ENCODE assay signal across 21 cellular contexts in the genomic region with DNA sequence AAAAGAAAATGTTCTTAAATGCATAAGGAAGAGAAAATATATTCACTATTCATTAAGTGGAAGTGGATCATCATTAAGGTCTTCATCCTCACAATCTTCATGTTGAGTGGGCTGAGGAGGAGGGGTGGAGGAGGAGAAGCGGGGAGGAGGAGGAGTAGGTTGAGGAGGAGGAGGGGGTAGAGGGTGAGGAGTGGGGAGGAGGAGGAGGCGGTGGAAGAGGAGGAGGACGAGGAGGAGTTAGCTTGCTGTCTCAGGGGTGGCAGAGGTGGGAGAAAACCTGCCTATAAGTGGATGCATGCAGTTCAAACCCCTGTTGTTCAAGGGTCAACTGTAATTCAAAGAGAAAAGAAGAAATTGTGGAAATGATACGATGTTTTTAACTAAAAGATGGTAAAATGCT.
"Had no signal": no experiment of that assay in that cellular context is flagged by ENCODE, and none has a peak within 500 bp of the region (broad histone marks: within the 10 kb centered on the region; RNA-seq: fewer than 3 reads in every experiment).

No MANE protein-coding gene starts in this region.

- H3K9me3 ChIP-seq: gastrocnemius medialis, right lobe of liver had no signal

- H3K27me3 ChIP-seq: ascending aorta, brain microvascular endothelial cell, gastrocnemius medialis, hepatocyte, right lobe of liver, tibial artery had no signal

- H3K79me2 ChIP-seq: hepatocyte had no signal

- H3K4me3 Mint-ChIP-seq: activated naive CD8-positive, alpha-beta T cell; activated T-cell treated with anti-CD3 and anti-CD28 coated beads, Interleukin-2, amount 50 U/mL, for 72 hours; nephron; stimulated activated memory B cell treated with anti-CD40 and anti-IgM and Interleukin-4, amounts not matched to agents 10 μg/mL and 1 μg/mL and 100 μg/mL, for 72 hours; stimulated activated naive CD8-positive, alpha-beta T cell treated with anti-CD3 and anti-CD28 coated beads, Interleukin-15, amount 100 ng/mL, for 72 hours had no signal

- H3K36me3 ChIP-seq: ascending aorta, brain microvascular endothelial cell, gastrocnemius medialis, right lobe of liver, tibial artery had no signal

- H3K4me3 ChIP-seq: ascending aorta, gastrocnemius medialis, hepatocyte, right lobe of liver, skin epidermis, tibial artery had no signal

- H3K27me3 Mint-ChIP-seq: activated naive CD8-positive, alpha-beta T cell; stimulated activated memory B cell treated with anti-CD40 and anti-IgM and Interleukin-4, amounts not matched to agents 10 μg/mL and 1 μg/mL and 100 μg/mL, for 72 hours; stimulated activated naive CD8-positive, alpha-beta T cell treated with anti-CD3 and anti-CD28 coated beads, Interleukin-15, amount 100 ng/mL, for 72 hours had no signal

- H3K27ac Mint-ChIP-seq: activated naive CD8-positive, alpha-beta T cell; activated T-cell treated with anti-CD3 and anti-CD28 coated beads, Interleukin-2, amount 50 U/mL, for 72 hours; stimulated activated memory B cell treated with anti-CD40 and anti-IgM and Interleukin-4, amounts not matched to agents 10 μg/mL and 1 μg/mL and 100 μg/mL, for 72 hours; stimulated activated naive CD8-positive, alpha-beta T cell treated with anti-CD3 and anti-CD28 coated beads, Interleukin-15, amount 100 ng/mL, for 72 hours had no signal

- H3K36me3 Mint-ChIP-seq: activated naive CD8-positive, alpha-beta T cell; stimulated activated memory B cell treated with anti-CD40 and anti-IgM and Interleukin-4, amounts not matched to agents 10 μg/mL and 1 μg/mL and 100 μg/mL, for 72 hours had no signal

- DNase-seq: activated CD4-positive, alpha-beta T cell treated with anti-CD3 and anti-CD28 coated beads for 48 hours; activated CD4-positive, alpha-beta T cell treated with anti-CD3 and anti-CD28 coated beads, Interleukin-2, amount 50 U/mL, for 48 hours; activated naive CD4-positive, alpha-beta T cell treated with Interleukin-2 at 50 U/mL for 16 hours; activated T-cell treated with anti-CD3 and anti-CD28 coated beads, Interleukin-2, amount 50 U/mL, for 72 hours; brain microvascular endothelial cell; gastrocnemius medialis; glutamatergic neuron; islet precursor cell; left ventricle myocardium superior; stimulated activated CD4-positive, alpha-beta T cell treated with anti-CD3 and anti-CD28 coated beads, Interleukin-4, amount 100 ng/mL, for 24 hours; stimulated activated naive CD8-positive, alpha-beta T cell treated with anti-CD3 and anti-CD28 coated beads, Interleukin-15, amount 100 ng/mL, for 72 hours; tibial artery had no signal

- H3K9me3 Mint-ChIP-seq: stimulated activated naive CD8-positive, alpha-beta T cell treated with anti-CD3 and anti-CD28 coated beads, Interleukin-15, amount 100 ng/mL, for 72 hours had no signal

- H3K4me2 ChIP-seq: hepatocyte had no signal

- FAIRE-seq: endometrium, urothelium cell line had no signal

- ATAC-seq: activated T-cell treated with anti-CD3 and anti-CD28 coated beads, Interleukin-2, amount 50 U/mL, for 72 hours; gastrocnemius medialis; left ventricle myocardium superior; right lobe of liver; stimulated activated memory B cell treated with anti-CD40 and anti-IgM and Interleukin-4, amounts not matched to agents 10 μg/mL and 1 μg/mL and 100 μg/mL, for 72 hours; stimulated activated naive CD8-positive, alpha-beta T cell treated with anti-CD3 and anti-CD28 coated beads, Interleukin-15, amount 100 ng/mL, for 72 hours had no signal

- H3K27ac ChIP-seq: ascending aorta, brain microvascular endothelial cell, gastrocnemius medialis, hepatocyte, right lobe of liver, skin epidermis, tibial artery had no signal

- H3K4me1 ChIP-seq: ascending aorta, gastrocnemius medialis, tibial artery had no signal

- H3K4me1 Mint-ChIP-seq: nephron; stimulated activated memory B cell treated with anti-CD40 and anti-IgM and Interleukin-4, amounts not matched to agents 10 μg/mL and 1 μg/mL and 100 μg/mL, for 72 hours; stimulated activated naive CD8-positive, alpha-beta T cell treated with anti-CD3 and anti-CD28 coated beads, Interleukin-15, amount 100 ng/mL, for 72 hours had no signal

- H2AFZ ChIP-seq: hepatocyte had no signal
